Comparison of ENCODE assay signal across 18 cellular contexts in genomic region chr19:41000310-41000737, GRCh38. TPM values are rescaled to one million over a fixed set of nuclear protein-coding genes. Genes with fewer than 3 reads are reported as not detected.
DNase-seq lines count a peak whose midpoint lies in the region; ATAC-seq, FAIRE-seq and TF ChIP-seq lines count a peak whose summit lies in the region.
"Had no signal": no experiment of that assay in that cellular context is flagged by ENCODE, and none has a peak within 500 bp of the region (broad histone marks: within the 10 kb centered on the region; RNA-seq: fewer than 3 reads in every experiment).

No MANE protein-coding gene starts in this region.

- no peaks in the 10 kb centered on the region for H3K27me3 ChIP-seq in A673 (replicated peaks; ENCODE audit: insufficient read depth, low read depth, low read length, poor library complexity)
- H3K27me3 ChIP-seq in K562 (ENCODE audit: control insufficient read depth in 2 of 2, insufficient read depth in 2 of 2, low read length in 2 of 2) = peaks cover 0 to 9% of the 10 kb centered on the region in 2 experiments; a peak in 2 of 5 replicates
- no peaks in the 10 kb centered on the region for H3K27me3 ChIP-seq in right lobe of liver
- H3K27me3 ChIP-seq: uterus had no signal

- no peak overlapping the region for H3K27ac ChIP-seq in A673 (ENCODE audit: low read depth, low read length, poor library complexity, severe bottlenecking)
- H3K27ac ChIP-seq in K562 (ENCODE audit: extremely low read depth, low read depth, low read length) = no peak overlapping the region
- peak overlapping the region; percentile 13 to 53 (median 14) for H3K27ac ChIP-seq in right lobe of liver
- H3K27ac ChIP-seq: psoas muscle, uterus had no signal

- TF ChIP-seq CTCF in A673 (conservative IDR thresholded peaks at IDR 0.05; ENCODE audit: low read depth, low read length) (no peak), K562 (IDR thresholded peaks at IDR 0.05 in 2 of 3, conservative IDR thresholded peaks at IDR 0.05 in 1 of 3; ENCODE audit: insufficient read depth in 2 of 3, low read depth in 1 of 3, low read length in 3 of 3) (no peak), right lobe of liver (IDR thresholded peaks at IDR 0.05) (no peak)

- no peaks in the 10 kb centered on the region for H3K79me2 ChIP-seq in K562 (ENCODE audit: control insufficient read depth, insufficient read depth, low read length)

- ATAC-seq in K562 = peak; percentile 61; the same call in 2 of the 3 replicates
- ATAC-seq in right lobe of liver = peak; percentile 1 to 76 (median 62)
- ATAC-seq in GM18868 (IDR thresholded peaks at IDR 0.05; ENCODE audit: unreplicated experiment) = no peak
- ATAC-seq: naive thymus-derived CD4-positive, alpha-beta T cell; Panc1; psoas muscle had no signal

- BruUV-seq in A673 (replicated peaks; lab: Mats Ljungman, UMichigan) (no TSS peak), K562 (replicated peaks; lab: Mats Ljungman, UMichigan) (no TSS peak)

- WGBS in K562 (ENCODE audit: insufficient coverage, low coverage, missing lambda C conversion rate) = 12% methylated on average over 3 of the region's 3 CpGs
- 27% methylated on average over 3 of the region's 3 CpGs for WGBS in right lobe of liver (ENCODE audit: insufficient coverage, low coverage, low lambda C conversion rate, missing lambda C conversion rate)

- CTCF ChIA-PET in A673 (lab: Charles Lee) = interaction anchor here (0.6 kb wide), 1 partner anchor 262 kb away, joined by 3 read pairs; no protein-coding TSS in a partner anchor
- CTCF ChIA-PET in K562 (lab: Yijun Ruan, JAX; ENCODE audit: low intra/inter-chr PET ratio) = no interaction called here

- H4K20me1 ChIP-seq in K562 (replicated peaks; ENCODE audit: control insufficient read depth, insufficient read depth, low read length) = no peaks in the 10 kb centered on the region

- H3K4me3 ChIP-seq in A673 (ENCODE audit: low read depth, low read length, poor library complexity, severe bottlenecking) = no peak overlapping the region
- H3K4me3 ChIP-seq in K562 = no peak overlapping the region
- H3K4me3 ChIP-seq in right lobe of liver = no peak overlapping the region
- H3K4me3 ChIP-seq: psoas muscle, uterus had no signal

- no peaks in the 10 kb centered on the region for H3K9me1 ChIP-seq in K562 (ENCODE audit: control insufficient read depth, insufficient read depth, low read length)

- no peak overlapping the region for H2AFZ ChIP-seq in K562 (ENCODE audit: low read depth, low read length)

- H3K36me3 ChIP-seq in A673 (ENCODE audit: insufficient read depth, low read length, poor library complexity, severe bottlenecking) (no peaks in the 10 kb centered on the region), K562 (ENCODE audit: control insufficient read depth, insufficient read depth, low read length) (no peaks in the 10 kb centered on the region), right lobe of liver (peaks cover 0 to 85% (median 7%) of the 10 kb centered on the region in 4 donors)
- H3K36me3 ChIP-seq: uterus had no signal

- TF ChIP-seq RAD21 in K562 (CRISPR knock-in tag; conservative IDR thresholded peaks at IDR 0.05 in 1 of 2, IDR thresholded peaks at IDR 0.05 in 1 of 2) = no peak

- no peaks in the 10 kb centered on the region for H3K9me3 ChIP-seq in A673 (ENCODE audit: low read depth, low read length, poor library complexity, severe bottlenecking)
- H3K9me3 ChIP-seq in K562 (replicated peaks; ENCODE audit: control insufficient read depth, insufficient read depth, low read depth, low read length) = no peaks in the 10 kb centered on the region
- H3K9me3 ChIP-seq in right lobe of liver = no peaks in the 10 kb centered on the region
- H3K9me3 ChIP-seq: psoas muscle, uterus had no signal

- in situ Hi-C loops in K562 (cut with MboI) = no loop called here

- no peak for TF ChIP-seq EP300 in K562 (IDR thresholded peaks at IDR 0.05; ENCODE audit: low read length)

- H3K9ac ChIP-seq in K562 (ENCODE audit: insufficient read depth in 1 of 2, low read depth in 2 of 2, low read length in 2 of 2) = no peak overlapping the region

- no peaks in the 10 kb centered on the region for H3K4me1 ChIP-seq in A673 (ENCODE audit: insufficient read depth, low read length, poor library complexity, severe bottlenecking)
- peaks cover 0 to 10% of the 10 kb centered on the region in 2 experiments; a peak in 3 of 5 replicates for H3K4me1 ChIP-seq in K562 (replicated peaks in 1 of 2; ENCODE audit: control insufficient read depth in 2 of 2, insufficient read depth in 2 of 2, low read length in 2 of 2)
- peaks cover 0 to 4% (median 0%) of the 10 kb centered on the region in 4 donors for H3K4me1 ChIP-seq in right lobe of liver
- H3K4me1 ChIP-seq: psoas muscle, uterus had no signal

- TF ChIP-seq POLR2A in K562 (conservative IDR thresholded peaks at IDR 0.05) (no peak), right lobe of liver (IDR thresholded peaks at IDR 0.05) (no peak)

- FAIRE-seq in K562 (lab: Jason Lieb, UNC) = no peak

- peak; percentile 10 for DNase-seq in A673 (ENCODE audit: low spot score)
- peak; percentile 83 for DNase-seq in HT-29 (ENCODE audit: low spot score)
- peak in 2 of 4 experiments; percentile 15 to 37 for DNase-seq in K562 (ENCODE audit: extremely low read depth in 1 of 4, low spot score in 3 of 4)
- peak; percentile 59 to 85 (median 82) for DNase-seq in right lobe of liver
- DNase-seq in NCI-H1417 treated with DMSO at 0.1 percent for 48 hours (lab: John Stamatoyannopoulos, UW) = no peak
- DNase-seq in amniotic stem cell (lab: John Stamatoyannopoulos, UW) = no peak
- DNase-seq in NCI-H510A (lab: John Stamatoyannopoulos, UW) = no peak
- DNase-seq: activated CD8-positive, alpha-beta memory T cell treated with anti-CD3 and anti-CD28 coated beads, Interleukin-2, amount 50 U/mL, for 4 hours; activated naive CD4-positive, alpha-beta T cell treated with anti-CD3 and anti-CD28 coated beads, Interleukin-2, amount 50 U/mL, for 16 hours; Caco-2; naive thymus-derived CD4-positive, alpha-beta T cell; NCI-H1694; NCI-H526; psoas muscle; uterus had no signal

- intact Hi-C loops in A673 (cut with micrococcal nuclease; ENCODE audit: unreplicated experiment) = no loop called here
- intact Hi-C loops in K562 (cut with micrococcal nuclease) = no loop called here
- intact Hi-C loops in right lobe of liver (cut with DNase I) = no loop called here

- H3K4me2 ChIP-seq in K562 (ENCODE audit: insufficient read depth, low read length) = no peak overlapping the region

- POLR2A ChIA-PET in A673 (lab: Charles Lee; ENCODE audit: low non-redundant PET) (no interaction called here), K562 (lab: Yijun Ruan, JAX) (interaction anchor here (1.0 kb wide), 1 partner anchor 95 kb away, joined by 4 read pairs; no protein-coding TSS in a partner anchor)

TF ChIP-seq in K562, 482 proteins besides CTCF, POLR2A, EP300 and RAD21 (continues in another document):
- TF ChIP-seq NFE2 (IDR thresholded peaks at IDR 0.05; ENCODE audit: low read depth) (peak; percentile 51), ZNF408 (CRISPR knock-in tag; IDR thresholded peaks at IDR 0.05; ENCODE audit: low read depth) (no peak), SIN3B (IDR thresholded peaks at IDR 0.05; ENCODE audit: low read depth) (no peak), CEBPG (CRISPR knock-in tag; IDR thresholded peaks at IDR 0.05) (no peak), CEBPG (tag; conservative IDR thresholded peaks at IDR 0.05 in 1 of 2, IDR thresholded peaks at IDR 0.05 in 1 of 2) (peak in 1 of 2 experiments; percentile 74; a peak in 2 of 4 replicates), RFX1 (IDR thresholded peaks at IDR 0.05) (peak; percentile 27), ARID1B (IDR thresholded peaks at IDR 0.05) (0 out of 2 replicates have a peak, but pooled peaks have one; percentile 8), MTA3 (IDR thresholded peaks at IDR 0.05; ENCODE audit: borderline replicate concordance) (no peak), ZNF41 (CRISPR knock-in tag; conservative IDR thresholded peaks at IDR 0.05) (no peak), E2F6 (IDR thresholded peaks at IDR 0.05; ENCODE audit: borderline replicate concordance in 1 of 2, extremely low read depth in 1 of 2, insufficient read depth in 1 of 2, insufficient read length in 1 of 2, low read depth in 1 of 2, low read length in 1 of 2, poor library complexity in 1 of 2, severe bottlenecking in 1 of 2) (no peak), KDM5B (IDR thresholded peaks at IDR 0.05; ENCODE audit: insufficient replicate concordance, low read depth, low read length) (no peak)

RNA-seq across cellular contexts. Expression of gene CYP2B6, which starts 9.2 kb away (rescaled TPM):
- total RNA-seq in A673 (2021) (not detected in 2 replicates), K562 (2014; rRNA removed) (not detected in 2 replicates), K562 (2014; rRNA removed; fragmentation: Illumina TruSeq; extraction: Trizol) (not detected in 2 replicates), K562 (2015; rRNA removed; fragmentation: Illumina TruSeq; extraction: Trizol) (not detected in 2 replicates), K562 (2021) (0.04 and 0.20 TPM in 2 replicates), right lobe of liver (1,000 to 10,000 TPM in 1 of 6 experiments, 100 to 1,000 TPM in 3, 1 to 10 TPM in 2; 7.9 to 5,721 (median 385) TPM)
- 2.1 and 2.5 TPM in 2 replicates for total RNA-seq in HT-29 (2014; rRNA removed; shearing (Covaris generic))
- not detected in 2 replicates for total RNA-seq in K562 (2011; cell fraction: chromatin; rRNA removed; ENCODE audit: low replicate concordance)
- not detected in 2 replicates for total RNA-seq in K562 (2011; cell fraction: nucleolus; rRNA removed)
- total RNA-seq in K562 (2011; cell fraction: nucleoplasm; rRNA removed) = not detected in 2 replicates
- polyA plus RNA-seq in K562 (2011; rRNA removed) (not detected in 2 replicates), K562 (2014; fragmentation: Illumina TruSeq; extraction: Trizol) (not detected in 2 replicates), K562 (2014; fragmentation: Nextera tagmentation; extraction: Ambion mirVana) (not detected), K562 (2014; rRNA removed) (not detected in 2 replicates)
- not detected in 2 replicates for polyA plus RNA-seq in K562 (2011; cell fraction: cytosol; rRNA removed)
- not detected in 2 replicates for polyA plus RNA-seq in K562 (2011; cell fraction: nucleus; rRNA removed)
- polyA plus RNA-seq in K562 (2012) = not detected in 2 replicates
- not detected in 2 replicates for polyA minus RNA-seq in K562 (2011; rRNA and poly(A)+ RNA removed)
- polyA minus RNA-seq in K562 (2011; cell fraction: cytosol; rRNA and poly(A)+ RNA removed) = not detected in 2 replicates
- polyA minus RNA-seq in K562 (2011; cell fraction: nucleus; rRNA and poly(A)+ RNA removed) = not detected in 2 replicates
- total RNA-seq: LHCN-M2; naive thymus-derived CD4-positive, alpha-beta T cell; uterus had no signal
- polyA plus RNA-seq: naive thymus-derived CD4-positive, alpha-beta T cell; psoas muscle had no signal

Comparison
In these comparisons a context has a peak if more than half of its experiments do, and no peak if none do; other contexts are left out.
1. DNase-seq: peak in A673 (single experiment), HT-29 (single experiment) and right lobe of liver (3 of 3); none in NCI-H1417 treated with DMSO at 0.1 percent for 48 hours (single experiment), amniotic stem cell (single experiment) and NCI-H510A (single experiment).
2. H3K27ac ChIP-seq: peak in right lobe of liver (3 of 3); none in A673 (single experiment) and K562 (single experiment).